ENCODE assay signal across 27 cellular contexts in genomic region chr6:17107768-17108325, GRCh38.
DNase-seq lines count a peak whose midpoint lies in the region; ATAC-seq lines count a peak whose summit lies in the region.
"Had no signal": no experiment of that assay in that cellular context is flagged by ENCODE, and none has a peak within 500 bp of the region (broad histone marks: within the 10 kb centered on the region; RNA-seq: fewer than 3 reads in every experiment).

No MANE protein-coding gene starts in this region.

- ATAC-seq in GM18502 (IDR thresholded peaks at IDR 0.05; ENCODE audit: poor library complexity, unreplicated experiment), result no peak
- ATAC-seq in HG03565 (IDR thresholded peaks at IDR 0.05; ENCODE audit: unreplicated experiment), result no peak
- ATAC-seq: GM23338, Right ventricle myocardium inferior had no signal

- H3K4me3 ChIP-seq in adipocyte (ENCODE audit: low read length), result no peak overlapping the region
- H3K4me3 ChIP-seq: GM23338, MG63, PC-9, SJCRH30 had no signal

- no peaks in the 10 kb centered on the region for H3K36me3 ChIP-seq in adipocyte (ENCODE audit: control insufficient read depth, insufficient read depth, low read length, severe bottlenecking)
- H3K36me3 ChIP-seq: BE2C, MG63, SJCRH30 had no signal

- no peak overlapping the region for H3K9ac ChIP-seq in adipocyte (ENCODE audit: low read length)

- H3K9me3 ChIP-seq in adipocyte (ENCODE audit: control insufficient read depth, low read length), result no peaks in the 10 kb centered on the region
- H3K9me3 ChIP-seq: BE2C, MG63, SJCRH30 had no signal

- H3K4me1 ChIP-seq in adipocyte (ENCODE audit: control insufficient read depth, insufficient read depth, low read length), result peaks cover 9% of the 10 kb centered on the region
- H3K4me1 ChIP-seq: BE2C, SJCRH30 had no signal

- peaks cover 5% of the 10 kb centered on the region for H3K27me3 ChIP-seq in adipocyte (replicated peaks; ENCODE audit: control insufficient read depth, insufficient read depth, low read length)
- H3K27me3 ChIP-seq: BE2C, MG63, SJCRH30 had no signal

- peak; percentile 71 for DNase-seq in AG08395 (ENCODE audit: low spot score)
- peak; percentile 67 for DNase-seq in GM03348 (ENCODE audit: low spot score)
- DNase-seq in adipocyte (ENCODE audit: low read depth), result peak; percentile 68
- peak; percentile 65 for DNase-seq in fibroblast of peridontal ligament (ENCODE audit: extremely low read depth)
- DNase-seq in OCI-M1 (lab: John Stamatoyannopoulos, UW), result no peak
- DNase-seq: BE2C; Calu3; CD8-positive, alpha-beta memory T cell; H9; IMR-90; KG1; MG63; NCI-H1105 treated with DMSO at 0.1 percent for 48 hours; NCI-H146; NCI-H1930; NCI-H2107; NCI-H446 treated with DMSO at 0.1 percent for 48 hours; NCI-H526; NCI-H82; NK-92 treated with Interleukin-12 subunit alpha and Interleukin-12 subunit beta, amount 100 ng/mL, for 24 hours; PC-9; SJCRH30; T-helper 1 cell had no signal
